Comparison of ENCODE assay signal across 25 cellular contexts in genomic region chr2:119260636-119261497, GRCh38. TPM values are rescaled to one million over a fixed set of nuclear protein-coding genes. Genes with fewer than 3 reads are reported as not detected.
DNase-seq lines count a peak whose midpoint lies in the region; ATAC-seq, FAIRE-seq and TF ChIP-seq lines count a peak whose summit lies in the region.
"Had no signal": no experiment of that assay in that cellular context is flagged by ENCODE, and none has a peak within 500 bp of the region (broad histone marks: within the 10 kb centered on the region; RNA-seq: fewer than 3 reads in every experiment).

No MANE protein-coding gene starts in this region.

- WGBS in pancreas, 2 donors, result 81 to 88% methylated on average over 11 of the region's 11 CpGs

- H3K4me1 ChIP-seq in BE2C (peaks cover 7% of the 10 kb centered on the region), SJSA1 (replicated peaks) (peaks cover 51% of the 10 kb centered on the region), pancreas (no peaks in the 10 kb centered on the region), tibial artery (peaks cover 0 to 5% (median 0%) of the 10 kb centered on the region in 4 donors)
- H3K4me1 ChIP-seq: gastroesophageal sphincter, thyroid gland had no signal

- TF ChIP-seq CTCF in BE2C (IDR thresholded peaks at IDR 0.05; ENCODE audit: low read depth, low read length), result no peak
- TF ChIP-seq CTCF in pancreas (IDR thresholded peaks at IDR 0.05), result no peak
- no peak for TF ChIP-seq CTCF in tibial artery (IDR thresholded peaks at IDR 0.05)

- H3K27me3 ChIP-seq in BE2C (no peaks in the 10 kb centered on the region), SJSA1 (replicated peaks) (no peaks in the 10 kb centered on the region), pancreas (no peaks in the 10 kb centered on the region), tibial artery (no peaks in the 10 kb centered on the region)
- H3K27me3 ChIP-seq: gastroesophageal sphincter, thyroid gland had no signal

- H3K27ac ChIP-seq in SJSA1 (peak overlapping the region; percentile 94), pancreas (no peak overlapping the region), tibial artery (no peak overlapping the region)
- H3K27ac ChIP-seq: gastroesophageal sphincter, PC-9, psoas muscle, SK-N-MC, thyroid gland had no signal

- intact Hi-C loops in pancreas (cut with DNase I), result loop anchor here in 1 of 3 donors (10.0 kb wide), 1 partner anchor 236 kb away; no protein-coding TSS in a partner anchor
- intact Hi-C loops in tibial artery (cut with DNase I; ENCODE audit: low total_unique reads), result no loop called here

- FAIRE-seq in pancreas (lab: Jason Lieb, UNC), result no peak
- FAIRE-seq: HTR-8/SVneo, small intestine had no signal

- H3K9me3 ChIP-seq in BE2C (no peaks in the 10 kb centered on the region), SJSA1 (replicated peaks) (no peaks in the 10 kb centered on the region), pancreas (no peaks in the 10 kb centered on the region), tibial artery (no peaks in the 10 kb centered on the region)
- H3K9me3 ChIP-seq: gastroesophageal sphincter, psoas muscle, thyroid gland had no signal

- H3K4me3 ChIP-seq in BE2C (ENCODE audit: low read depth, low read length) (no peak overlapping the region), SJSA1 (no peak overlapping the region), pancreas (no peak overlapping the region), tibial artery (no peak overlapping the region)
- H3K4me3 ChIP-seq: gastroesophageal sphincter, PC-9, psoas muscle, SK-N-MC, thyroid gland had no signal

- no peak for ATAC-seq in GM21786 (IDR thresholded peaks at IDR 0.05; ENCODE audit: unreplicated experiment)
- no peak for ATAC-seq in pancreas
- ATAC-seq in HG02798 (IDR thresholded peaks at IDR 0.05; ENCODE audit: poor library complexity, unreplicated experiment), result no peak
- ATAC-seq: gastroesophageal sphincter, psoas muscle had no signal

- H3K36me3 ChIP-seq in BE2C (no peaks in the 10 kb centered on the region), SJSA1 (peaks cover 42% of the 10 kb centered on the region), pancreas (no peaks in the 10 kb centered on the region), tibial artery (peaks cover 0 to 36% (median 3%) of the 10 kb centered on the region in 3 donors)
- H3K36me3 ChIP-seq: thyroid gland had no signal

- DNase-seq in A172 (ENCODE audit: low spot score) (peak; percentile 35), BE2C (peak; percentile 16), SJSA1 (ENCODE audit: low read depth in 1 of 2, low spot score in 2 of 2) (peak; percentile 96 to 97), islet precursor cell (peak; percentile 38), pancreas (no peak), tibial artery (no peak)
- DNase-seq: activated B cell treated with CpG ODN at 0.5 μM for 24 hours; activated CD4-positive, alpha-beta T cell treated with anti-CD3 and anti-CD28 coated beads, Interleukin-2, amount 50 U/mL, for 48 hours; activated naive CD4-positive, alpha-beta T cell; activated T-cell treated with anti-CD3 and anti-CD28 coated beads, Interleukin-2, amount 50 U/mL, for 1 hour; amniotic stem cell; effector CD4-positive, alpha-beta T cell; kidney glomerular epithelial cell; NCI-H2107; nephron progenitor cell; PC-9; psoas muscle; small intestine; stimulated activated naive CD4-positive, alpha-beta T cell; thyroid gland had no signal

RNA-seq across cellular contexts. Expression of gene STEAP3, which starts 37.2 kb away (rescaled TPM):
- 71.3 and 117 TPM in 2 replicates for total RNA-seq in A172 (2014; rRNA removed; shearing (Covaris generic))
- 8.5 TPM for polyA plus RNA-seq in BE2C (2012; ENCODE audit: insufficient read depth, insufficient read length, low read depth)
- 19.3 and 33.2 TPM in 2 replicates for total RNA-seq in SJSA1 (2014; rRNA removed; shearing (Covaris generic))
- 10 to 100 TPM; 15.4 to 28.2 (median 20.9) TPM for total RNA-seq in pancreas
- 1 to 10 TPM; 6.6 to 9.8 TPM for polyA plus RNA-seq in pancreas

Comparison
In these comparisons a context has a peak if more than half of its experiments do, and no peak if none do; other contexts are left out.
1. DNase-seq: peak in A172 (single experiment), BE2C (single experiment), SJSA1 (2 of 2) and islet precursor cell (single experiment); none in pancreas (0 of 6) and tibial artery (0 of 2).